26 cellular contexts compared by ENCODE assay signal in genomic region chr16:83714286-83714685, GRCh38.
DNase-seq lines count a peak whose midpoint lies in the region; ATAC-seq and TF ChIP-seq lines count a peak whose summit lies in the region.
"Had no signal": no experiment of that assay in that cellular context is flagged by ENCODE, and none has a peak within 500 bp of the region (broad histone marks: within the 10 kb centered on the region; RNA-seq: fewer than 3 reads in every experiment).

No MANE protein-coding gene starts in this region.

- intact Hi-C loops in aorta (cut with DNase I) = loop anchor here in 1 of 2 donors (2.0 to 10.0 kb wide), 2 partner anchors 25 to 91 kb away; partner anchors contain the start of gene HSBP1

- no peak overlapping the region for H3K4me3 ChIP-seq in lung
- no peak overlapping the region for H3K4me3 ChIP-seq in aorta (ENCODE audit: low read length in 2 of 2)
- H3K4me3 ChIP-seq: dorsolateral prefrontal cortex, mucosa of descending colon, right atrium auricular region, spleen had no signal

- H3K4me1 ChIP-seq in lung (ENCODE audit: control insufficient read depth in 2 of 2, insufficient read depth in 2 of 2, low read length in 2 of 2) (peaks cover 0 to 4% of the 10 kb centered on the region in 2 donors), aorta (ENCODE audit: control insufficient read depth in 1 of 2, insufficient read depth in 2 of 2, low read length in 2 of 2) (peaks cover 2 to 4% of the 10 kb centered on the region in 2 donors)
- H3K4me1 ChIP-seq: spleen had no signal

- TF ChIP-seq CTCF in lung (IDR thresholded peaks at IDR 0.05; ENCODE audit: control extremely low read depth, extremely low read depth) = no peak

- WGBS in lung, 2 donors = 77 to 91% methylated on average over 4 of the region's 4 CpGs
- 5 to 9% methylated on average over 4 of the region's 4 CpGs for WGBS in aorta, 2 donors

- no peak overlapping the region for H3K27ac ChIP-seq in lung (ENCODE audit: low read depth in 1 of 2, low read length in 1 of 2)
- H3K27ac ChIP-seq in aorta (ENCODE audit: low read depth in 1 of 2, low read length in 2 of 2) = peak overlapping the region; percentile 26 to 58
- H3K27ac ChIP-seq: dorsolateral prefrontal cortex, right atrium auricular region, spleen had no signal

- DNase-seq in NCI-H2029 (lab: John Stamatoyannopoulos, UW) (peak; percentile 24), NCI-H2029 treated with DMSO at 0.1 percent for 48 hours (lab: John Stamatoyannopoulos, UW) (no peak), cerebellar cortex (ENCODE audit: low spot score) (peak; percentile 62), lung (ENCODE audit: low spot score) (no peak), aorta (no peak), RKO (ENCODE audit: low spot score) (no peak)
- DNase-seq in activated CD4-positive, alpha-beta T cell treated with anti-CD3 and anti-CD28 coated beads for 4 hours = no peak
- DNase-seq: 8988T; activated CD4-positive, alpha-beta memory T cell treated with anti-CD3 and anti-CD28 coated beads, Interleukin-2, amount 10 ng/mL, durations not matched to agents 7 days and 5 days; activated CD8-positive, alpha-beta memory T cell treated with anti-CD3 and anti-CD28 coated beads, Interleukin-2, amount 50 U/mL, for 48 hours; activated naive CD4-positive, alpha-beta T cell treated with anti-CD3 and anti-CD28 coated beads, Interleukin-2, amount 10 ng/mL, durations not matched to agents 7 days and 5 days; amygdala; caudate nucleus; CD4-positive, CD25-positive, alpha-beta regulatory T cell; dorsolateral prefrontal cortex; GDM1; mucosa of descending colon; NCI-H1105; NCI-H1930; NCI-H2227 treated with DMSO at 0.1 percent for 48 hours; spleen; stimulated activated CD4-positive, alpha-beta T cell treated with anti-CD3 and anti-CD28 coated beads, Interleukin-2, amount 100 ng/mL, for 48 hours; T-cell had no signal

- H3K27me3 ChIP-seq in lung (ENCODE audit: control insufficient read depth, insufficient read depth) (no peaks in the 10 kb centered on the region), aorta (ENCODE audit: control insufficient read depth in 1 of 2, insufficient read depth in 2 of 2, low read length in 1 of 2) (no peaks in the 10 kb centered on the region)
- H3K27me3 ChIP-seq: dorsolateral prefrontal cortex, right atrium auricular region, spleen had no signal

- H3K9me3 ChIP-seq in lung (ENCODE audit: control insufficient read depth in 2 of 2, insufficient read depth in 1 of 2, low read length in 1 of 2) (no peaks in the 10 kb centered on the region), aorta (ENCODE audit: control insufficient read depth, low read length) (no peaks in the 10 kb centered on the region)
- H3K9me3 ChIP-seq: mucosa of descending colon, right atrium auricular region, spleen had no signal

- no peaks in the 10 kb centered on the region for H3K36me3 ChIP-seq in lung (ENCODE audit: control insufficient read depth in 2 of 2, insufficient read depth in 2 of 2, low read length in 2 of 2)
- no peaks in the 10 kb centered on the region for H3K36me3 ChIP-seq in aorta (ENCODE audit: control insufficient read depth in 1 of 2, insufficient read depth in 2 of 2, low read length in 1 of 2)
- H3K36me3 ChIP-seq: right atrium auricular region, spleen had no signal

- peak; percentile 68 for ATAC-seq in lung (ENCODE audit: insufficient read depth, low FRiP score)
- no peak for ATAC-seq in aorta (ENCODE audit: low FRiP score)
- ATAC-seq in HG02798 (IDR thresholded peaks at IDR 0.05; ENCODE audit: poor library complexity, unreplicated experiment) = no peak
- ATAC-seq: activated CD4-positive, CD25-positive, alpha-beta regulatory T cell treated with anti-CD3 and anti-CD28 coated beads, Interleukin-2, amount 50 U/mL, for 24 hours; mucosa of descending colon; T-cell had no signal

Comparison
In these comparisons a context has a peak if more than half of its experiments do, and no peak if none do; other contexts are left out.
1. DNase-seq: peak in NCI-H2029 (single experiment) and cerebellar cortex (single experiment); none in NCI-H2029 treated with DMSO at 0.1 percent for 48 hours (single experiment), lung (single experiment), aorta (0 of 2), activated CD4-positive, alpha-beta T cell treated with anti-CD3 and anti-CD28 coated beads for 4 hours (0 of 2) and RKO (single experiment).
2. H3K27ac ChIP-seq: peak in aorta (2 of 2); none in lung (0 of 2).